Comparison of ENCODE assay signal across 12 cellular contexts in the genomic region with DNA sequence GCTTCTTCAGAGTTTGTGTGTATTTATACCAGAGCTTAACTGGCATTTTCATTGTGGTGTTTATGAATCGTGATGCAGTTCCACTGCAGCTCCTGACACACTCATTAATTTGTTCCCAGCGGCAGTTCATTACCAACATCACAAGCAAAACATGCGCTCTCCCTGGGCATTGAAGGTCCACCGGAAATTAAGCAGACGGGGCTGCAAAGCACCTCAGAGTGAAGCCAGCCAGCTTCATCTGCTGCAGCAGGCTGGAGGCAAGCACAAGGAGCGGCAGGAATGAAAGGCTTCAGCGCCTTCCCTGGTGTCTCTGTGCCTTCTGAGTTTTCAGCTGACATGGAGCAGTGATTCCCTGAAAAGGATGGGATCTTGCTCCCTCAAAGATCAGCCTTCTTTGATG.
DNase-seq lines count a peak whose midpoint lies in the region; FAIRE-seq and TF ChIP-seq lines count a peak whose summit lies in the region.
"Had no signal": no experiment of that assay in that cellular context is flagged by ENCODE, and none has a peak within 500 bp of the region (broad histone marks: within the 10 kb centered on the region; RNA-seq: fewer than 3 reads in every experiment).

No MANE protein-coding gene starts in this region.

- no peak overlapping the region for H3K4me3 ChIP-seq in choroid plexus epithelial cell (ENCODE audit: low read depth, low read length)
- H3K4me3 ChIP-seq in Peyer's patch: no peak overlapping the region

- TF ChIP-seq POLR2A in Peyer's patch (IDR thresholded peaks at IDR 0.05) (no peak), GM12892 (IDR thresholded peaks at IDR 0.05; ENCODE audit: low read depth, low read length) (no peak)

- no peaks in the 10 kb centered on the region for H3K36me3 ChIP-seq in Peyer's patch

- no peak overlapping the region for H3K27ac ChIP-seq in Peyer's patch
- H3K27ac ChIP-seq: parathyroid adenoma had no signal

- H3K27me3 ChIP-seq in Peyer's patch: no peaks in the 10 kb centered on the region

- no peaks in the 10 kb centered on the region for H3K4me1 ChIP-seq in Peyer's patch
- H3K4me1 ChIP-seq: parathyroid adenoma had no signal

- TF ChIP-seq CTCF in choroid plexus epithelial cell (conservative IDR thresholded peaks at IDR 0.05; ENCODE audit: low read depth, low read length) (no peak), Peyer's patch (IDR thresholded peaks at IDR 0.05) (no peak)

- peak; percentile 13 for DNase-seq in Ammon's horn (ENCODE audit: low spot score)
- DNase-seq in M059J (ENCODE audit: low read depth): peak; percentile 10
- peak; percentile 3 for DNase-seq in choroid plexus epithelial cell (ENCODE audit: low read depth)
- DNase-seq in occipital lobe (lab: John Stamatoyannopoulos, UW): peak; percentile 60
- no peak for DNase-seq in AG20443 (ENCODE audit: low spot score)
- no peak for DNase-seq in Peyer's patch
- DNase-seq in GM12892 (ENCODE audit: insufficient read length): no peak
- DNase-seq: AML-193; stimulated activated CD4-positive, alpha-beta T cell treated with anti-CD3 and anti-CD28 coated beads, Interleukin-12 subunit alpha, Interleukin-12 subunit beta, amount 100 ng/mL, for 4 hours; stimulated activated naive CD4-positive, alpha-beta T cell treated with Interleukin-2 at 50 U/mL for 16 hours had no signal

- FAIRE-seq in GM12892 (lab: Jason Lieb, UNC): no peak
- FAIRE-seq: keratinocyte had no signal

- no peaks in the 10 kb centered on the region for H3K9me3 ChIP-seq in Peyer's patch

Comparison
In these comparisons a context has a peak if more than half of its experiments do, and no peak if none do; other contexts are left out.
1. DNase-seq: peak in Ammon's horn (single experiment), M059J (single experiment), choroid plexus epithelial cell (single experiment) and occipital lobe (single experiment); none in AG20443 (single experiment), Peyer's patch (0 of 3) and GM12892 (single experiment).